ENCODE assay signal across 27 cellular contexts in genomic region chr1:220694866-220695382, GRCh38.
"Had no signal": no experiment of that assay in that cellular context is flagged by ENCODE, and none has a peak within 500 bp of the region (broad histone marks: within the 10 kb centered on the region; RNA-seq: fewer than 3 reads in every experiment).

No MANE protein-coding gene starts in this region.

- H3K27ac ChIP-seq: left lung, lower lobe of right lung, neural progenitor cell, pancreas, prostate gland, skin epidermis, stomach, testis, thyroid gland, transverse colon, upper lobe of right lung had no signal

- DNase-seq: hippocampal formation; kidney; left colon; left lung; lower lobe of right lung; mesendoderm; naive B cell; natural killer cell; nephron progenitor cell; pancreas; posterior cingulate gyrus; retina; right cardiac atrium; stimulated activated CD4-positive, alpha-beta T cell treated with anti-CD3 and anti-CD28 coated beads, Interleukin-12 subunit alpha, Interleukin-12 subunit beta, amount 100 ng/mL, for 4 hours; stimulated activated CD4-positive, alpha-beta T cell treated with anti-CD3 and anti-CD28 coated beads, Interleukin-15, amount 100 ng/mL, for 24 hours; stimulated activated CD4-positive, alpha-beta T cell treated with anti-CD3 and anti-CD28 coated beads, Interleukin-2, amount 100 ng/mL, for 24 hours; stimulated activated CD4-positive, alpha-beta T cell treated with anti-CD3 and anti-CD28 coated beads, Interleukin-4, amount 100 ng/mL, for 1 hour; stimulated activated naive B cell treated with anti-CD40 and anti-IgM and Interleukin-4, amounts not matched to agents 10 μg/mL and 1 μg/mL and 100 μg/mL, for 72 hours; stimulated activated naive CD8-positive, alpha-beta T cell treated with anti-CD3 and anti-CD28 coated beads, Interleukin-15, Interleukin-2, amounts not matched to agents 100 U/mL and 50 U/mL, for 24 hours; stomach; testis; thyroid gland; transverse colon; upper lobe of right lung had no signal

- H3K36me3 ChIP-seq: neural progenitor cell, prostate gland, thyroid gland, transverse colon, upper lobe of right lung had no signal

- H3K4me1 ChIP-seq: prostate gland had no signal

- H3K9ac ChIP-seq: neural progenitor cell had no signal

- H3K9me3 ChIP-seq: left lung, lower lobe of right lung, pancreas, prostate gland, stomach, testis, thyroid gland, transverse colon, upper lobe of right lung had no signal

- H2AFZ ChIP-seq: neural progenitor cell had no signal

- H3K27me3 ChIP-seq: pancreas, testis, thyroid gland, transverse colon, upper lobe of right lung had no signal

- H3K4me3 ChIP-seq: left lung, lower lobe of right lung, neural progenitor cell, pancreas, prostate gland, skin epidermis, stomach, testis, thyroid gland, transverse colon, upper lobe of right lung had no signal

- H3K4me2 ChIP-seq: neural progenitor cell had no signal
